ENCODE assay signal across 1 cellular context in genomic region chr6:162063666-162064065, GRCh38.
TF ChIP-seq lines count a peak whose summit lies in the region.

No MANE protein-coding gene starts in this region.

TF ChIP-seq in GM23338, 12 proteins besides CTCF, POLR2A, EP300 and RAD21 (continued from another document):
- TF ChIP-seq ZNF462 (CRISPR knock-in tag; IDR thresholded peaks at IDR 0.05) (no peak), EZH2 (IDR thresholded peaks at IDR 0.05; ENCODE audit: low read depth, unreplicated experiment) (no peak), NANOG (IDR thresholded peaks at IDR 0.05; ENCODE audit: borderline replicate concordance) (no peak)
